In genomic region chr12:56488041-56488955, GRCh38 we compare ENCODE assay signal across 1 cellular context.
TF ChIP-seq lines count a peak whose summit lies in the region.

GLS2 (minus strand) TSS chr12:56488161; CDS start chr12:56488118, 43 bp downstream.

TF ChIP-seq in HepG2, 621 proteins besides CTCF, POLR2A, EP300 and RAD21 (continued from another document and continues in another):
- TF ChIP-seq, protein P1, sequence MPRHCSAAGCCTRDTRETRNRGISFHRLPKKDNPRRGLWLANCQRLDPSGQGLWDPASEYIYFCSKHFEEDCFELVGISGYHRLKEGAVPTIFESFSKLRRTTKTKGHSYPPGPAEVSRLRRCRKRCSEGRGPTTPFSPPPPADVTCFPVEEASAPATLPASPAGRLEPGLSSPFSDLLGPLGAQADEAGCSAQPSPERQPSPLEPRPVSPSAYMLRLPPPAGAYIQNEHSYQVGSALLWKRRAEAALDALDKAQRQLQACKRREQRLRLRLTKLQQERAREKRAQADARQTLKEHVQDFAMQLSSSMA (CRISPR knock-in tag; IDR thresholded peaks at IDR 0.05), result peak; percentile 73; the same call in 1 of the 2 replicates
- TF ChIP-seq NFATC3 (CRISPR knock-in tag; IDR thresholded peaks at IDR 0.05) (peak; percentile 96), ZNF543 (CRISPR knock-in tag; IDR thresholded peaks at IDR 0.05) (peak; percentile 67; the same call in 1 of the 2 replicates), TP53 (CRISPR knock-in tag; conservative IDR thresholded peaks at IDR 0.05) (0 out of 2 replicates have a peak, but pooled peaks have one; percentile 74), ZNF570 (CRISPR knock-in tag; IDR thresholded peaks at IDR 0.05; ENCODE audit: borderline replicate concordance) (peak; percentile 44; the same call in 1 of the 2 replicates), CHD2 (IDR thresholded peaks at IDR 0.05; ENCODE audit: low read depth, low read length) (no peak), ZNF263 (CRISPR knock-in tag; IDR thresholded peaks at IDR 0.05) (peak; percentile 99), CENPBD1 (CRISPR knock-in tag; IDR thresholded peaks at IDR 0.05; ENCODE audit: borderline replicate concordance, low read depth) (0 out of 2 replicates have a peak, but pooled peaks have one; percentile 83), SRY (CRISPR knock-in tag; IDR thresholded peaks at IDR 0.05) (peak; percentile 76; the same call in 1 of the 2 replicates), ZNF850 (CRISPR knock-in tag; conservative IDR thresholded peaks at IDR 0.05) (0 out of 2 replicates have a peak, but pooled peaks have one; percentile 34), REL (CRISPR knock-in tag; conservative IDR thresholded peaks at IDR 0.05) (peak; percentile 59; the same call in 1 of the 2 replicates), YEATS4 (CRISPR knock-in tag; IDR thresholded peaks at IDR 0.05; ENCODE audit: borderline replicate concordance) (peak; percentile 46; the same call in 1 of the 2 replicates), ATF7 (IDR thresholded peaks at IDR 0.05) (no peak), ATF7 (CRISPR knock-in tag; IDR thresholded peaks at IDR 0.05) (peak; percentile 55; the same call in 1 of the 2 replicates), ZNF891 (CRISPR knock-in tag; IDR thresholded peaks at IDR 0.05) (peak; percentile 79), ONECUT2 (CRISPR knock-in tag; IDR thresholded peaks at IDR 0.05) (0 out of 2 replicates have a peak, but pooled peaks have one; percentile 59), BCL3 (CRISPR knock-in tag; IDR thresholded peaks at IDR 0.05) (peak; percentile 44; the same call in 1 of the 2 replicates), ZNF329 (CRISPR knock-in tag; IDR thresholded peaks at IDR 0.05; ENCODE audit: low read depth) (0 out of 2 replicates have a peak, but pooled peaks have one; percentile 63), CCAR2 (optimal IDR thresholded peaks at IDR 0.05; ENCODE audit: low read depth, low read length) (no peak), TEAD3 (CRISPR knock-in tag; optimal IDR thresholded peaks at IDR 0.05; ENCODE audit: borderline replicate concordance) (peak; percentile 52), MED8 (CRISPR knock-in tag; IDR thresholded peaks at IDR 0.05; ENCODE audit: insufficient replicate concordance) (peak; percentile 23), SNAI1 (CRISPR knock-in tag; IDR thresholded peaks at IDR 0.05; ENCODE audit: borderline replicate concordance) (peak; percentile 87; the same call in 1 of the 2 replicates), ZNF782 (CRISPR knock-in tag; IDR thresholded peaks at IDR 0.05; ENCODE audit: borderline replicate concordance) (peak; percentile 93), SOX6 (IDR thresholded peaks at IDR 0.05) (no peak), SOX6 (CRISPR knock-in tag; IDR thresholded peaks at IDR 0.05) (peak; percentile 28; the same call in 1 of the 2 replicates), TAF1 (CRISPR knock-in tag; IDR thresholded peaks at IDR 0.05) (peak; percentile 64; the same call in 1 of the 2 replicates), ZNF230 (CRISPR knock-in tag; IDR thresholded peaks at IDR 0.05) (peak; percentile 89), PAX8 (CRISPR knock-in tag; IDR thresholded peaks at IDR 0.05; ENCODE audit: borderline replicate concordance) (0 out of 2 replicates have a peak, but pooled peaks have one; percentile 58), ZNF703 (CRISPR knock-in tag; IDR thresholded peaks at IDR 0.05; ENCODE audit: borderline replicate concordance) (peak; percentile 76; the same call in 1 of the 2 replicates), ZNF546 (CRISPR knock-in tag; conservative IDR thresholded peaks at IDR 0.05) (0 out of 2 replicates have a peak, but pooled peaks have one; percentile 67), ZSCAN22 (CRISPR knock-in tag; IDR thresholded peaks at IDR 0.05) (0 out of 2 replicates have a peak, but pooled peaks have one; percentile 56), PCBP1 (IDR thresholded peaks at IDR 0.05; ENCODE audit: borderline replicate concordance, low read depth, low read length) (0 out of 2 replicates have a peak, but pooled peaks have one; percentile 60), ZNF629 (CRISPR knock-in tag; conservative IDR thresholded peaks at IDR 0.05) (peak; percentile 53; the same call in 1 of the 2 replicates), SRSF4 (IDR thresholded peaks at IDR 0.05; ENCODE audit: low read depth, low read length, poor library complexity, severe bottlenecking) (no peak), CBX2 (IDR thresholded peaks at IDR 0.05; ENCODE audit: low read depth, low read length) (no peak), CBX2 (CRISPR knock-in tag; IDR thresholded peaks at IDR 0.05; ENCODE audit: low read depth) (0 out of 2 replicates have a peak, but pooled peaks have one; percentile 37), ZNF335 (CRISPR knock-in tag; IDR thresholded peaks at IDR 0.05) (0 out of 2 replicates have a peak, but pooled peaks have one; percentile 58), HOXA7 (CRISPR knock-in tag; IDR thresholded peaks at IDR 0.05) (peak; percentile 92; the same call in 1 of the 2 replicates), MXI1 (IDR thresholded peaks at IDR 0.05; ENCODE audit: borderline replicate concordance, low read depth, low read length) (0 out of 3 replicates have a peak, but pooled peaks have one; percentile 18), ARNTL (CRISPR knock-in tag; IDR thresholded peaks at IDR 0.05) (no peak), ZKSCAN1 (IDR thresholded peaks at IDR 0.05; ENCODE audit: low read length) (no peak), ZMAT3 (CRISPR knock-in tag; conservative IDR thresholded peaks at IDR 0.05) (peak; percentile 91; the same call in 1 of the 2 replicates), ZBTB39 (CRISPR knock-in tag; IDR thresholded peaks at IDR 0.05) (peak; percentile 33; the same call in 1 of the 2 replicates), ZNF503 (CRISPR knock-in tag; IDR thresholded peaks at IDR 0.05) (0 out of 2 replicates have a peak, but pooled peaks have one; percentile 47)
- TF ChIP-seq, protein P2, sequence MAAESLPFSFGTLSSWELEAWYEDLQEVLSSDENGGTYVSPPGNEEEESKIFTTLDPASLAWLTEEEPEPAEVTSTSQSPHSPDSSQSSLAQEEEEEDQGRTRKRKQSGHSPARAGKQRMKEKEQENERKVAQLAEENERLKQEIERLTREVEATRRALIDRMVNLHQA (CRISPR knock-in tag; IDR thresholded peaks at IDR 0.05), result no peak
- TF ChIP-seq, protein P3, sequence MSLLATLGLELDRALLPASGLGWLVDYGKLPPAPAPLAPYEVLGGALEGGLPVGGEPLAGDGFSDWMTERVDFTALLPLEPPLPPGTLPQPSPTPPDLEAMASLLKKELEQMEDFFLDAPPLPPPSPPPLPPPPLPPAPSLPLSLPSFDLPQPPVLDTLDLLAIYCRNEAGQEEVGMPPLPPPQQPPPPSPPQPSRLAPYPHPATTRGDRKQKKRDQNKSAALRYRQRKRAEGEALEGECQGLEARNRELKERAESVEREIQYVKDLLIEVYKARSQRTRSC (CRISPR knock-in tag; IDR thresholded peaks at IDR 0.05; ENCODE audit: low read depth), result peak; percentile 83
- TF ChIP-seq, protein P4, sequence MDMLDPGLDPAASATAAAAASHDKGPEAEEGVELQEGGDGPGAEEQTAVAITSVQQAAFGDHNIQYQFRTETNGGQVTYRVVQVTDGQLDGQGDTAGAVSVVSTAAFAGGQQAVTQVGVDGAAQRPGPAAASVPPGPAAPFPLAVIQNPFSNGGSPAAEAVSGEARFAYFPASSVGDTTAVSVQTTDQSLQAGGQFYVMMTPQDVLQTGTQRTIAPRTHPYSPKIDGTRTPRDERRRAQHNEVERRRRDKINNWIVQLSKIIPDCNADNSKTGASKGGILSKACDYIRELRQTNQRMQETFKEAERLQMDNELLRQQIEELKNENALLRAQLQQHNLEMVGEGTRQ (IDR thresholded peaks at IDR 0.05; ENCODE audit: low read depth, low read length), result no peak
- TF ChIP-seq, protein P4 (CRISPR knock-in tag; IDR thresholded peaks at IDR 0.05; ENCODE audit: borderline replicate concordance), result no peak
- TF ChIP-seq, protein P5, sequence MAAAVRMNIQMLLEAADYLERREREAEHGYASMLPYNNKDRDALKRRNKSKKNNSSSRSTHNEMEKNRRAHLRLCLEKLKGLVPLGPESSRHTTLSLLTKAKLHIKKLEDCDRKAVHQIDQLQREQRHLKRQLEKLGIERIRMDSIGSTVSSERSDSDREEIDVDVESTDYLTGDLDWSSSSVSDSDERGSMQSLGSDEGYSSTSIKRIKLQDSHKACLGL (CRISPR knock-in tag; IDR thresholded peaks at IDR 0.05), result peak; percentile 91
- TF ChIP-seq, protein P6, sequence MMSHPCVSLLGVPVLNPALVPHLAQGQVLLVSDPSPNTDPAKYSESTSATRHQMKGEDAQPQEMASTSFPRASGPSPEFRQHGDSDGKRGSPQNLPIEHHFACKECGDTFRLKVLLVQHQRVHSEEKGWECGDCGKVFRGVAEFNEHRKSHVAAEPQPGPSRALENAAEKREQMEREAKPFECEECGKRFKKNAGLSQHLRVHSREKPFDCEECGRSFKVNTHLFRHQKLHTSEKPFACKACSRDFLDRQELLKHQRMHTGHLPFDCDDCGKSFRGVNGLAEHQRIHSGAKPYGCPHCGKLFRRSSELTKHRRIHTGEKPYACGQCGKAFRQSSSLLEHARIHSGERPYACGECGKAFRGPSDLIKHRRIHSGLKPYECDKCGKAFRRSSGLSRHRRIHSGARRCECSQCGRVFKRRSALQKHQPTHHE (CRISPR knock-in tag; IDR thresholded peaks at IDR 0.05; ENCODE audit: borderline replicate concordance), result peak; percentile 98; the same call in 1 of the 2 replicates
- TF ChIP-seq, protein P7, sequence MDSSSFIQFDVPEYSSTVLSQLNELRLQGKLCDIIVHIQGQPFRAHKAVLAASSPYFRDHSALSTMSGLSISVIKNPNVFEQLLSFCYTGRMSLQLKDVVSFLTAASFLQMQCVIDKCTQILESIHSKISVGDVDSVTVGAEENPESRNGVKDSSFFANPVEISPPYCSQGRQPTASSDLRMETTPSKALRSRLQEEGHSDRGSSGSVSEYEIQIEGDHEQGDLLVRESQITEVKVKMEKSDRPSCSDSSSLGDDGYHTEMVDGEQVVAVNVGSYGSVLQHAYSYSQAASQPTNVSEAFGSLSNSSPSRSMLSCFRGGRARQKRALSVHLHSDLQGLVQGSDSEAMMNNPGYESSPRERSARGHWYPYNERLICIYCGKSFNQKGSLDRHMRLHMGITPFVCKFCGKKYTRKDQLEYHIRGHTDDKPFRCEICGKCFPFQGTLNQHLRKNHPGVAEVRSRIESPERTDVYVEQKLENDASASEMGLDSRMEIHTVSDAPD (CRISPR knock-in tag; IDR thresholded peaks at IDR 0.05), result 0 out of 2 replicates have a peak, but pooled peaks have one; percentile 24
- TF ChIP-seq, protein P8, sequence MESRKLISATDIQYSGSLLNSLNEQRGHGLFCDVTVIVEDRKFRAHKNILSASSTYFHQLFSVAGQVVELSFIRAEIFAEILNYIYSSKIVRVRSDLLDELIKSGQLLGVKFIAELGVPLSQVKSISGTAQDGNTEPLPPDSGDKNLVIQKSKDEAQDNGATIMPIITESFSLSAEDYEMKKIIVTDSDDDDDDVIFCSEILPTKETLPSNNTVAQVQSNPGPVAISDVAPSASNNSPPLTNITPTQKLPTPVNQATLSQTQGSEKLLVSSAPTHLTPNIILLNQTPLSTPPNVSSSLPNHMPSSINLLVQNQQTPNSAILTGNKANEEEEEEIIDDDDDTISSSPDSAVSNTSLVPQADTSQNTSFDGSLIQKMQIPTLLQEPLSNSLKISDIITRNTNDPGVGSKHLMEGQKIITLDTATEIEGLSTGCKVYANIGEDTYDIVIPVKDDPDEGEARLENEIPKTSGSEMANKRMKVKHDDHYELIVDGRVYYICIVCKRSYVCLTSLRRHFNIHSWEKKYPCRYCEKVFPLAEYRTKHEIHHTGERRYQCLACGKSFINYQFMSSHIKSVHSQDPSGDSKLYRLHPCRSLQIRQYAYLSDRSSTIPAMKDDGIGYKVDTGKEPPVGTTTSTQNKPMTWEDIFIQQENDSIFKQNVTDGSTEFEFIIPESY (CRISPR knock-in tag; IDR thresholded peaks at IDR 0.05), result peak; percentile 97
